Comparison of ENCODE assay signal across 16 cellular contexts in genomic region chr14:82403972-82404371, GRCh38.
"Had no signal": no experiment of that assay in that cellular context is flagged by ENCODE, and none has a peak within 500 bp of the region (broad histone marks: within the 10 kb centered on the region; RNA-seq: fewer than 3 reads in every experiment).

No MANE protein-coding gene starts in this region.

- H3K27ac ChIP-seq: adrenal gland, colonic mucosa, foreskin keratinocyte, spleen, upper lobe of right lung had no signal

- H3K4me3 ChIP-seq: adrenal gland, colonic mucosa, spleen, upper lobe of right lung had no signal

- ATAC-seq: foreskin keratinocyte; left lobe of liver; sciatic nerve; stimulated activated memory B cell treated with anti-CD40 and anti-IgM and Interleukin-4, amounts not matched to agents 10 μg/mL and 1 μg/mL and 100 μg/mL, for 72 hours; upper lobe of right lung had no signal

- H3K9me3 ChIP-seq: adrenal gland, colonic mucosa, upper lobe of right lung had no signal

- H3K4me1 ChIP-seq: adrenal gland, colonic mucosa, foreskin keratinocyte, spleen, upper lobe of right lung had no signal

- H3K36me3 ChIP-seq: adrenal gland, colonic mucosa, spleen, upper lobe of right lung had no signal

- H3K27me3 ChIP-seq: adrenal gland, colonic mucosa, foreskin keratinocyte, spleen, upper lobe of right lung had no signal

- FAIRE-seq: endothelial cell of umbilical vein had no signal

- DNase-seq: activated CD4-positive, alpha-beta T cell treated with anti-CD3 and anti-CD28 coated beads, Interleukin-2, amount 50 U/mL, for 1 hour; activated naive CD4-positive, alpha-beta T cell treated with anti-CD3 and anti-CD28 coated beads, Interleukin-2, amount 50 U/mL, for 16 hours; activated T-cell treated with anti-CD3 and anti-CD28 coated beads, Interleukin-2, amount 50 U/mL, for 1 hour; adrenal gland; colonic mucosa; foreskin keratinocyte; head of caudate nucleus; mesenchymal stem cell; spleen; stimulated activated CD4-positive, alpha-beta T cell treated with anti-CD3 and anti-CD28 coated beads, Interleukin-1b, Interleukin-23, amount 100 ng/mL, for 48 hours; substantia nigra; upper lobe of right lung had no signal
